Comparison of ENCODE assay signal across 16 cellular contexts in genomic region chr12:117158096-117158495, GRCh38. TPM values are rescaled to one million over a fixed set of nuclear protein-coding genes. Genes with fewer than 3 reads are reported as not detected.
DNase-seq lines count a peak whose midpoint lies in the region; TF ChIP-seq lines count a peak whose summit lies in the region.
"Had no signal": no experiment of that assay in that cellular context is flagged by ENCODE, and none has a peak within 500 bp of the region (broad histone marks: within the 10 kb centered on the region; RNA-seq: fewer than 3 reads in every experiment).

No MANE protein-coding gene starts in this region.

- no peak overlapping the region for H3K4me2 ChIP-seq in osteoblast (ENCODE audit: insufficient read depth, low read length)
- H3K4me2 ChIP-seq: BLaER1, GM23338 had no signal

- no peaks in the 10 kb centered on the region for H3K79me2 ChIP-seq in osteoblast (ENCODE audit: insufficient read depth, low read length)

- no peaks in the 10 kb centered on the region for H4K20me1 ChIP-seq in osteoblast (ENCODE audit: insufficient read depth, low read length)

- POLR2A ChIA-PET in HEK293 (lab: Yijun Ruan, JAX), result no interaction called here

- intact Hi-C loops in adrenal gland (cut with DNase I), result no loop called here

- H3K27ac ChIP-seq in HEK293 (ENCODE audit: extremely low read depth, low read depth, low read length) (no peak overlapping the region), adrenal gland (peak overlapping the region in 4 of 5 donors; percentile 30 to 90 (median 80)), osteoblast (ENCODE audit: low read depth, low read length) (no peak overlapping the region)
- H3K27ac ChIP-seq: BLaER1 had no signal

- DNase-seq in adrenal gland (peak in 1 of 7 donors; percentile 55), osteoblast (ENCODE audit: insufficient read length, low spot score, missing footprints) (peak; percentile 19), NCI-H1105 treated with DMSO at 0.1 percent for 48 hours (lab: John Stamatoyannopoulos, UW) (no peak), mucosa of gallbladder (ENCODE audit: low spot score) (no peak), pons (ENCODE audit: low spot score) (no peak)
- DNase-seq: CD4-positive, alpha-beta T cell; CD8-positive, alpha-beta memory T cell; DMS 273 treated with DMSO at 0.1 percent for 48 hours; DMS79; EL; GF-D8; H9; HFFc6 had no signal

- CTCF ChIA-PET in HEK293 (lab: Yijun Ruan, JAX), result no interaction called here

- H3K4me1 ChIP-seq in HEK293 (ENCODE audit: control insufficient read depth, insufficient read depth, low read length), result no peaks in the 10 kb centered on the region
- peaks cover 31 to 39% of the 10 kb centered on the region in 2 donors for H3K4me1 ChIP-seq in adrenal gland (replicated peaks in 1 of 2)
- no peaks in the 10 kb centered on the region for H3K4me1 ChIP-seq in osteoblast (ENCODE audit: insufficient read depth, low read length)

- H3K27me3 ChIP-seq in adrenal gland (no peaks in the 10 kb centered on the region), osteoblast (ENCODE audit: insufficient read depth, low read length) (no peaks in the 10 kb centered on the region)
- H3K27me3 ChIP-seq: BLaER1 had no signal

- H3K4me3 ChIP-seq in HEK293 (ENCODE audit: low read depth, low read length), result no peak overlapping the region
- no peak overlapping the region for H3K4me3 ChIP-seq in adrenal gland
- no peak overlapping the region for H3K4me3 ChIP-seq in osteoblast (ENCODE audit: insufficient read depth, low read length)
- H3K4me3 ChIP-seq: BLaER1, GM23338 had no signal

- no peak for TF ChIP-seq POLR2A in adrenal gland (IDR thresholded peaks at IDR 0.05)

- no peak overlapping the region for H2AFZ ChIP-seq in osteoblast (ENCODE audit: low read length)
- H2AFZ ChIP-seq: GM23338 had no signal

- H3K36me3 ChIP-seq in HEK293 (ENCODE audit: control insufficient read depth in 2 of 2, insufficient read depth in 1 of 2, low read length in 2 of 2), result peaks cover 41 to 100% of the 10 kb centered on the region in 2 experiments
- peaks cover 0 to 91% of the 10 kb centered on the region in 2 donors for H3K36me3 ChIP-seq in adrenal gland (replicated peaks in 1 of 2)
- H3K36me3 ChIP-seq in osteoblast (ENCODE audit: insufficient read depth, low read length), result peaks cover 59% of the 10 kb centered on the region

- 84 to 96% (median 93%) methylated on average over 9 to 11 of the region's 11 CpGs for WGBS in adrenal gland, 4 donors

- TF ChIP-seq CTCF in HEK293 (tag by site-specific recombination; IDR thresholded peaks at IDR 0.05), result no peak
- TF ChIP-seq CTCF in adrenal gland (IDR thresholded peaks at IDR 0.05), result no peak
- TF ChIP-seq CTCF in osteoblast (IDR thresholded peaks at IDR 0.05; ENCODE audit: extremely low read depth, low read depth, low read length), result no peak

- no peaks in the 10 kb centered on the region for H3K9me3 ChIP-seq in HEK293 (ENCODE audit: control insufficient read depth, insufficient read depth, low read depth, low read length)
- no peaks in the 10 kb centered on the region for H3K9me3 ChIP-seq in adrenal gland (replicated peaks in 1 of 3)
- no peaks in the 10 kb centered on the region for H3K9me3 ChIP-seq in osteoblast (ENCODE audit: low read depth, low read length)
- H3K9me3 ChIP-seq: BLaER1 had no signal

TF ChIP-seq in HEK293, 187 proteins besides CTCF, POLR2A, EP300 and RAD21:
- TF ChIP-seq SCRT2 (tag by site-specific recombination; IDR thresholded peaks at IDR 0.05) (0 out of 2 replicates have a peak, but pooled peaks have one; percentile 18), SCRT1 (tag by site-specific recombination; IDR thresholded peaks at IDR 0.05; ENCODE audit: borderline replicate concordance) (0 out of 2 replicates have a peak, but pooled peaks have one; percentile 32), ZNF518A (tag by site-specific recombination; conservative IDR thresholded peaks at IDR 0.05; ENCODE audit: low read depth) (no peak)

RNA-seq across cellular contexts. Expression of gene FBXO21, which starts 32.2 kb away (rescaled TPM):
- total RNA-seq in adrenal gland (100 to 1,000 TPM in 6 of 8 donors, 10 to 100 TPM in 2; 74.5 to 309 (median 128) TPM), osteoblast (72.8 and 81.1 TPM in 2 replicates), mucosa of gallbladder (69.4 TPM)
- 10 to 100 TPM; 22.8 to 54.7 (median 24.0) TPM for polyA plus RNA-seq in adrenal gland

RNA-seq across cellular contexts. Expression of gene TESC, which starts 58.9 kb away (rescaled TPM):
- total RNA-seq in adrenal gland (100 to 1,000 TPM in 2 of 8 donors, 10 to 100 TPM in 6; 47.8 to 144 (median 82.9) TPM), osteoblast (not detected in 2 replicates), mucosa of gallbladder (260 TPM)
- polyA plus RNA-seq in adrenal gland, result 10 to 100 TPM; 34.3 to 73.2 (median 45.4) TPM
- total RNA-seq: HFFc6 had no signal

Comparison
In these comparisons a context has a peak if more than half of its experiments do, and no peak if none do; other contexts are left out.
1. H3K27ac ChIP-seq: peak in adrenal gland (4 of 5); none in HEK293 (single experiment) and osteoblast (single experiment).
2. RNA of gene TESC, which starts 58.9 kb away (total RNA-seq): 260 TPM in mucosa of gallbladder (single experiment) and 47.8 to 144 TPM in adrenal gland; not detected in osteoblast; every median in the first group is over 10 times any median in the second.